ENCODE assay signal across 1 cellular context in the genomic region with DNA sequence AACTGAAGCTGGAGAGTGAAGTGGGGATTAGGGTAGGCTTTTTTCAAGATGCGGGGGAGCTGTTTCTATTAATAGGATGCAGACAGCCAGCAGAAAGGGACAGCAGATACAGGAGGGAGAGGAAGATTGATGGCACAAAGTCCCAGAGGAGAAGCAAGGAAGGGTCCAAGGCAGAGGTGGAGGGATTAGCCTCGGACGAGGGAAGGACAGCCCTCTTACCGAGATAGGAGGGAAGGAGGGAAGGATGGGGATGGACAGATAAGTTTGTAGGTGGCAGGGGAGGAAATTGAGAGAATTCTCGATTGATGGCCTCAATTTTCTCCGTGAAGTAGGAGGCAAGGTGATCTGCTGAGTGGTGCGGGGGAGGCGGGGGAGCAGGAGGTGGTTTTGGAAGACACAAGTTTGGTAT.
TF ChIP-seq lines count a peak whose summit lies in the region.

No MANE protein-coding gene starts in this region.

TF ChIP-seq in K562, 482 proteins besides CTCF, POLR2A, EP300 and RAD21 (continued from another document):
- TF ChIP-seq, protein P1, sequence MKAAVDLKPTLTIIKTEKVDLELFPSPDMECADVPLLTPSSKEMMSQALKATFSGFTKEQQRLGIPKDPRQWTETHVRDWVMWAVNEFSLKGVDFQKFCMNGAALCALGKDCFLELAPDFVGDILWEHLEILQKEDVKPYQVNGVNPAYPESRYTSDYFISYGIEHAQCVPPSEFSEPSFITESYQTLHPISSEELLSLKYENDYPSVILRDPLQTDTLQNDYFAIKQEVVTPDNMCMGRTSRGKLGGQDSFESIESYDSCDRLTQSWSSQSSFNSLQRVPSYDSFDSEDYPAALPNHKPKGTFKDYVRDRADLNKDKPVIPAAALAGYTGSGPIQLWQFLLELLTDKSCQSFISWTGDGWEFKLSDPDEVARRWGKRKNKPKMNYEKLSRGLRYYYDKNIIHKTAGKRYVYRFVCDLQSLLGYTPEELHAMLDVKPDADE (conservative IDR thresholded peaks at IDR 0.05; ENCODE audit: control insufficient read depth, low read depth, low read length) = no peak
- no peak for TF ChIP-seq PPARD (CRISPR knock-in tag; IDR thresholded peaks at IDR 0.05)
- TF ChIP-seq MAZ (CRISPR knock-in tag; conservative IDR thresholded peaks at IDR 0.05 in 1 of 2, IDR thresholded peaks at IDR 0.05 in 1 of 2) = no peak
- TF ChIP-seq GATAD2A (IDR thresholded peaks at IDR 0.05) = 0 out of 2 replicates have a peak, but pooled peaks have one; percentile 20
- TF ChIP-seq BRF1 (IDR thresholded peaks at IDR 0.05; ENCODE audit: borderline replicate concordance, extremely low read depth, insufficient read length) = no peak
- TF ChIP-seq POLR3G (IDR thresholded peaks at IDR 0.05; ENCODE audit: extremely low read depth, insufficient read length, insufficient replicate concordance) = no peak
- TF ChIP-seq, protein P2, sequence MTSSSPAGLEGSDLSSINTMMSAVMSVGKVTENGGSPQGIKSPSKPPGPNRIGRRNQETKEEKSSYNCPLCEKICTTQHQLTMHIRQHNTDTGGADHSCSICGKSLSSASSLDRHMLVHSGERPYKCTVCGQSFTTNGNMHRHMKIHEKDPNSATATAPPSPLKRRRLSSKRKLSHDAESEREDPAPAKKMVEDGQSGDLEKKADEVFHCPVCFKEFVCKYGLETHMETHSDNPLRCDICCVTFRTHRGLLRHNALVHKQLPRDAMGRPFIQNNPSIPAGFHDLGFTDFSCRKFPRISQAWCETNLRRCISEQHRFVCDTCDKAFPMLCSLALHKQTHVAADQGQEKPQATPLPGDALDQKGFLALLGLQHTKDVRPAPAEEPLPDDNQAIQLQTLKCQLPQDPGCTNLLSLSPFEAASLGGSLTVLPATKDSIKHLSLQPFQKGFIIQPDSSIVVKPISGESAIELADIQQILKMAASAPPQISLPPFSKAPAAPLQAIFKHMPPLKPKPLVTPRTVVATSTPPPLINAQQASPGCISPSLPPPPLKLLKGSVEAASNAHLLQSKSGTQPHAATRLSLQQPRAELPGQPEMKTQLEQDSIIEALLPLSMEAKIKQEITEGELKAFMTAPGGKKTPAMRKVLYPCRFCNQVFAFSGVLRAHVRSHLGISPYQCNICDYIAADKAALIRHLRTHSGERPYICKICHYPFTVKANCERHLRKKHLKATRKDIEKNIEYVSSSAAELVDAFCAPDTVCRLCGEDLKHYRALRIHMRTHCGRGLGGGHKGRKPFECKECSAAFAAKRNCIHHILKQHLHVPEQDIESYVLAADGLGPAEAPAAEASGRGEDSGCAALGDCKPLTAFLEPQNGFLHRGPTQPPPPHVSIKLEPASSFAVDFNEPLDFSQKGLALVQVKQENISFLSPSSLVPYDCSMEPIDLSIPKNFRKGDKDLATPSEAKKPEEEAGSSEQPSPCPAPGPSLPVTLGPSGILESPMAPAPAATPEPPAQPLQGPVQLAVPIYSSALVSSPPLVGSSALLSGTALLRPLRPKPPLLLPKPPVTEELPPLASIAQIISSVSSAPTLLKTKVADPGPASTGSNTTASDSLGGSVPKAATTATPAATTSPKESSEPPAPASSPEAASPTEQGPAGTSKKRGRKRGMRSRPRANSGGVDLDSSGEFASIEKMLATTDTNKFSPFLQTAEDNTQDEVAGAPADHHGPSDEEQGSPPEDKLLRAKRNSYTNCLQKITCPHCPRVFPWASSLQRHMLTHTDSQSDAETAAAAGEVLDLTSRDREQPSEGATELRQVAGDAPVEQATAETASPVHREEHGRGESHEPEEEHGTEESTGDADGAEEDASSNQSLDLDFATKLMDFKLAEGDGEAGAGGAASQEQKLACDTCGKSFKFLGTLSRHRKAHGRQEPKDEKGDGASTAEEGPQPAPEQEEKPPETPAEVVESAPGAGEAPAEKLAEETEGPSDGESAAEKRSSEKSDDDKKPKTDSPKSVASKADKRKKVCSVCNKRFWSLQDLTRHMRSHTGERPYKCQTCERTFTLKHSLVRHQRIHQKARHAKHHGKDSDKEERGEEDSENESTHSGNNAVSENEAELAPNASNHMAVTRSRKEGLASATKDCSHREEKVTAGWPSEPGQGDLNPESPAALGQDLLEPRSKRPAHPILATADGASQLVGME (CRISPR knock-in tag; IDR thresholded peaks at IDR 0.05) = peak; percentile 55; the same call in 1 of the 2 replicates
- TF ChIP-seq CTBP1 (IDR thresholded peaks at IDR 0.05; ENCODE audit: borderline replicate concordance) = peak; percentile 77
- TF ChIP-seq SMARCE1 (IDR thresholded peaks at IDR 0.05) = peak; percentile 30; the same call in 1 of the 2 replicates
- TF ChIP-seq, protein P3, sequence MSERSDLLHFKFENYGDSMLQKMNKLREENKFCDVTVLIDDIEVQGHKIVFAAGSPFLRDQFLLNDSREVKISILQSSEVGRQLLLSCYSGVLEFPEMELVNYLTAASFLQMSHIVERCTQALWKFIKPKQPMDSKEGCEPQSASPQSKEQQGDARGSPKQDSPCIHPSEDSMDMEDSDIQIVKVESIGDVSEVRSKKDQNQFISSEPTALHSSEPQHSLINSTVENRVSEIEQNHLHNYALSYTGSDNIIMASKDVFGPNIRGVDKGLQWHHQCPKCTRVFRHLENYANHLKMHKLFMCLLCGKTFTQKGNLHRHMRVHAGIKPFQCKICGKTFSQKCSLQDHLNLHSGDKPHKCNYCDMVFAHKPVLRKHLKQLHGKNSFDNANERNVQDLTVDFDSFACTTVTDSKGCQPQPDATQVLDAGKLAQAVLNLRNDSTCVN (CRISPR knock-in tag; IDR thresholded peaks at IDR 0.05) = peak; percentile 14; the same call in 1 of the 2 replicates
- no peak for TF ChIP-seq MCM3 (IDR thresholded peaks at IDR 0.05)
- no peak for TF ChIP-seq MYNN (IDR thresholded peaks at IDR 0.05)
- TF ChIP-seq MYNN (CRISPR knock-in tag; IDR thresholded peaks at IDR 0.05) = no peak
- peak; percentile 48 for TF ChIP-seq ARID1B (IDR thresholded peaks at IDR 0.05)
- 0 out of 2 replicates have a peak, but pooled peaks have one; percentile 13 for TF ChIP-seq EHMT2 (IDR thresholded peaks at IDR 0.05)
- TF ChIP-seq THRAP3 (IDR thresholded peaks at IDR 0.05; ENCODE audit: borderline replicate concordance) = no peak
- TF ChIP-seq LARP7 (IDR thresholded peaks at IDR 0.05) = no peak
- TF ChIP-seq, protein P4, sequence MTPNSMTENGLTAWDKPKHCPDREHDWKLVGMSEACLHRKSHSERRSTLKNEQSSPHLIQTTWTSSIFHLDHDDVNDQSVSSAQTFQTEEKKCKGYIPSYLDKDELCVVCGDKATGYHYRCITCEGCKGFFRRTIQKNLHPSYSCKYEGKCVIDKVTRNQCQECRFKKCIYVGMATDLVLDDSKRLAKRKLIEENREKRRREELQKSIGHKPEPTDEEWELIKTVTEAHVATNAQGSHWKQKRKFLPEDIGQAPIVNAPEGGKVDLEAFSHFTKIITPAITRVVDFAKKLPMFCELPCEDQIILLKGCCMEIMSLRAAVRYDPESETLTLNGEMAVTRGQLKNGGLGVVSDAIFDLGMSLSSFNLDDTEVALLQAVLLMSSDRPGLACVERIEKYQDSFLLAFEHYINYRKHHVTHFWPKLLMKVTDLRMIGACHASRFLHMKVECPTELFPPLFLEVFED (CRISPR knock-in tag; conservative IDR thresholded peaks at IDR 0.05) = no peak
- TF ChIP-seq DPF2 (IDR thresholded peaks at IDR 0.05) = 0 out of 2 replicates have a peak, but pooled peaks have one; percentile 66
- TF ChIP-seq TAF1 (IDR thresholded peaks at IDR 0.05; ENCODE audit: control insufficient read depth, extremely low read depth, insufficient read depth, low read length, severe bottlenecking) = no peak
- TF ChIP-seq, protein P5, sequence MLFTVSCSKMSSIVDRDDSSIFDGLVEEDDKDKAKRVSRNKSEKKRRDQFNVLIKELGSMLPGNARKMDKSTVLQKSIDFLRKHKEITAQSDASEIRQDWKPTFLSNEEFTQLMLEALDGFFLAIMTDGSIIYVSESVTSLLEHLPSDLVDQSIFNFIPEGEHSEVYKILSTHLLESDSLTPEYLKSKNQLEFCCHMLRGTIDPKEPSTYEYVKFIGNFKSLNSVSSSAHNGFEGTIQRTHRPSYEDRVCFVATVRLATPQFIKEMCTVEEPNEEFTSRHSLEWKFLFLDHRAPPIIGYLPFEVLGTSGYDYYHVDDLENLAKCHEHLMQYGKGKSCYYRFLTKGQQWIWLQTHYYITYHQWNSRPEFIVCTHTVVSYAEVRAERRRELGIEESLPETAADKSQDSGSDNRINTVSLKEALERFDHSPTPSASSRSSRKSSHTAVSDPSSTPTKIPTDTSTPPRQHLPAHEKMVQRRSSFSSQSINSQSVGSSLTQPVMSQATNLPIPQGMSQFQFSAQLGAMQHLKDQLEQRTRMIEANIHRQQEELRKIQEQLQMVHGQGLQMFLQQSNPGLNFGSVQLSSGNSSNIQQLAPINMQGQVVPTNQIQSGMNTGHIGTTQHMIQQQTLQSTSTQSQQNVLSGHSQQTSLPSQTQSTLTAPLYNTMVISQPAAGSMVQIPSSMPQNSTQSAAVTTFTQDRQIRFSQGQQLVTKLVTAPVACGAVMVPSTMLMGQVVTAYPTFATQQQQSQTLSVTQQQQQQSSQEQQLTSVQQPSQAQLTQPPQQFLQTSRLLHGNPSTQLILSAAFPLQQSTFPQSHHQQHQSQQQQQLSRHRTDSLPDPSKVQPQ (CRISPR knock-in tag; IDR thresholded peaks at IDR 0.05; ENCODE audit: borderline replicate concordance) = no peak
- TF ChIP-seq ZNF408 (CRISPR knock-in tag; IDR thresholded peaks at IDR 0.05; ENCODE audit: low read depth) = no peak
- no peak for TF ChIP-seq CHD1 (IDR thresholded peaks at IDR 0.05; ENCODE audit: low read length)
- TF ChIP-seq, protein P6, sequence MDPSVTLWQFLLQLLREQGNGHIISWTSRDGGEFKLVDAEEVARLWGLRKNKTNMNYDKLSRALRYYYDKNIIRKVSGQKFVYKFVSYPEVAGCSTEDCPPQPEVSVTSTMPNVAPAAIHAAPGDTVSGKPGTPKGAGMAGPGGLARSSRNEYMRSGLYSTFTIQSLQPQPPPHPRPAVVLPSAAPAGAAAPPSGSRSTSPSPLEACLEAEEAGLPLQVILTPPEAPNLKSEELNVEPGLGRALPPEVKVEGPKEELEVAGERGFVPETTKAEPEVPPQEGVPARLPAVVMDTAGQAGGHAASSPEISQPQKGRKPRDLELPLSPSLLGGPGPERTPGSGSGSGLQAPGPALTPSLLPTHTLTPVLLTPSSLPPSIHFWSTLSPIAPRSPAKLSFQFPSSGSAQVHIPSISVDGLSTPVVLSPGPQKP (CRISPR knock-in tag; IDR thresholded peaks at IDR 0.05) = no peak
- no peak for TF ChIP-seq NCOR1 (IDR thresholded peaks at IDR 0.05)
- TF ChIP-seq, protein P7, sequence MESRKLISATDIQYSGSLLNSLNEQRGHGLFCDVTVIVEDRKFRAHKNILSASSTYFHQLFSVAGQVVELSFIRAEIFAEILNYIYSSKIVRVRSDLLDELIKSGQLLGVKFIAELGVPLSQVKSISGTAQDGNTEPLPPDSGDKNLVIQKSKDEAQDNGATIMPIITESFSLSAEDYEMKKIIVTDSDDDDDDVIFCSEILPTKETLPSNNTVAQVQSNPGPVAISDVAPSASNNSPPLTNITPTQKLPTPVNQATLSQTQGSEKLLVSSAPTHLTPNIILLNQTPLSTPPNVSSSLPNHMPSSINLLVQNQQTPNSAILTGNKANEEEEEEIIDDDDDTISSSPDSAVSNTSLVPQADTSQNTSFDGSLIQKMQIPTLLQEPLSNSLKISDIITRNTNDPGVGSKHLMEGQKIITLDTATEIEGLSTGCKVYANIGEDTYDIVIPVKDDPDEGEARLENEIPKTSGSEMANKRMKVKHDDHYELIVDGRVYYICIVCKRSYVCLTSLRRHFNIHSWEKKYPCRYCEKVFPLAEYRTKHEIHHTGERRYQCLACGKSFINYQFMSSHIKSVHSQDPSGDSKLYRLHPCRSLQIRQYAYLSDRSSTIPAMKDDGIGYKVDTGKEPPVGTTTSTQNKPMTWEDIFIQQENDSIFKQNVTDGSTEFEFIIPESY (CRISPR knock-in tag; IDR thresholded peaks at IDR 0.05) = no peak
- TF ChIP-seq ZNF140 (CRISPR knock-in tag; IDR thresholded peaks at IDR 0.05) = no peak
- no peak for TF ChIP-seq ZNF696 (CRISPR knock-in tag; conservative IDR thresholded peaks at IDR 0.05)
- TF ChIP-seq KAT2B (IDR thresholded peaks at IDR 0.05; ENCODE audit: low read depth, low read length) = no peak
- TF ChIP-seq CBFA2T3 (IDR thresholded peaks at IDR 0.05) = peak; percentile 56
- peak; percentile 73 for TF ChIP-seq MEIS2 (IDR thresholded peaks at IDR 0.05; ENCODE audit: partially characterized antibody)
- TF ChIP-seq, protein P8, sequence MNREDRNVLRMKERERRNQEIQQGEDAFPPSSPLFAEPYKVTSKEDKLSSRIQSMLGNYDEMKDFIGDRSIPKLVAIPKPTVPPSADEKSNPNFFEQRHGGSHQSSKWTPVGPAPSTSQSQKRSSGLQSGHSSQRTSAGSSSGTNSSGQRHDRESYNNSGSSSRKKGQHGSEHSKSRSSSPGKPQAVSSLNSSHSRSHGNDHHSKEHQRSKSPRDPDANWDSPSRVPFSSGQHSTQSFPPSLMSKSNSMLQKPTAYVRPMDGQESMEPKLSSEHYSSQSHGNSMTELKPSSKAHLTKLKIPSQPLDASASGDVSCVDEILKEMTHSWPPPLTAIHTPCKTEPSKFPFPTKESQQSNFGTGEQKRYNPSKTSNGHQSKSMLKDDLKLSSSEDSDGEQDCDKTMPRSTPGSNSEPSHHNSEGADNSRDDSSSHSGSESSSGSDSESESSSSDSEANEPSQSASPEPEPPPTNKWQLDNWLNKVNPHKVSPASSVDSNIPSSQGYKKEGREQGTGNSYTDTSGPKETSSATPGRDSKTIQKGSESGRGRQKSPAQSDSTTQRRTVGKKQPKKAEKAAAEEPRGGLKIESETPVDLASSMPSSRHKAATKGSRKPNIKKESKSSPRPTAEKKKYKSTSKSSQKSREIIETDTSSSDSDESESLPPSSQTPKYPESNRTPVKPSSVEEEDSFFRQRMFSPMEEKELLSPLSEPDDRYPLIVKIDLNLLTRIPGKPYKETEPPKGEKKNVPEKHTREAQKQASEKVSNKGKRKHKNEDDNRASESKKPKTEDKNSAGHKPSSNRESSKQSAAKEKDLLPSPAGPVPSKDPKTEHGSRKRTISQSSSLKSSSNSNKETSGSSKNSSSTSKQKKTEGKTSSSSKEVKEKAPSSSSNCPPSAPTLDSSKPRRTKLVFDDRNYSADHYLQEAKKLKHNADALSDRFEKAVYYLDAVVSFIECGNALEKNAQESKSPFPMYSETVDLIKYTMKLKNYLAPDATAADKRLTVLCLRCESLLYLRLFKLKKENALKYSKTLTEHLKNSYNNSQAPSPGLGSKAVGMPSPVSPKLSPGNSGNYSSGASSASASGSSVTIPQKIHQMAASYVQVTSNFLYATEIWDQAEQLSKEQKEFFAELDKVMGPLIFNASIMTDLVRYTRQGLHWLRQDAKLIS (CRISPR knock-in tag; IDR thresholded peaks at IDR 0.05) = no peak
- TF ChIP-seq TEAD2 (tag; IDR thresholded peaks at IDR 0.05) = no peak
- TF ChIP-seq NFE2 (IDR thresholded peaks at IDR 0.05; ENCODE audit: low read depth) = peak; percentile 20; the same call in 1 of the 2 replicates
- TF ChIP-seq SRSF7 (optimal IDR thresholded peaks at IDR 0.05; ENCODE audit: low read depth, low read length) = no peak
